20 cellular contexts compared by ENCODE assay signal in genomic region chr4:131061734-131062133, GRCh38.
DNase-seq lines count a peak whose midpoint lies in the region; ATAC-seq and TF ChIP-seq lines count a peak whose summit lies in the region.
"Had no signal": no experiment of that assay in that cellular context is flagged by ENCODE, and none has a peak within 500 bp of the region (broad histone marks: within the 10 kb centered on the region; RNA-seq: fewer than 3 reads in every experiment).

No MANE protein-coding gene starts in this region.

- POLR2A ChIA-PET in naive thymus-derived CD4-positive, alpha-beta T cell (lab: Charles Lee) = no interaction called here

- TF ChIP-seq CTCF in endodermal cell (conservative IDR thresholded peaks at IDR 0.05) (no peak), transverse colon (IDR thresholded peaks at IDR 0.05) (no peak), gastrocnemius medialis (IDR thresholded peaks at IDR 0.05 in 4 of 5, conservative IDR thresholded peaks at IDR 0.05 in 1 of 5) (no peak)

- peaks cover 5% of the 10 kb centered on the region for H3K36me3 Mint-ChIP-seq in endodermal cell (ENCODE audit: low read depth)
- H3K36me3 Mint-ChIP-seq in naive thymus-derived CD4-positive, alpha-beta T cell = peaks cover 0 to 5% (median 0%) of the 10 kb centered on the region in 5 donors
- H3K36me3 Mint-ChIP-seq: CD4-positive, CD25-positive, alpha-beta regulatory T cell; CD8-positive, alpha-beta T cell had no signal

- H3K4me1 ChIP-seq in HUES64 (ENCODE audit: insufficient read depth, low read length) (no peaks in the 10 kb centered on the region), endodermal cell (ENCODE audit: control insufficient read depth, insufficient read depth, low read length) (no peaks in the 10 kb centered on the region), transverse colon (no peaks in the 10 kb centered on the region), gastrocnemius medialis (no peaks in the 10 kb centered on the region)
- H3K4me1 ChIP-seq in naive thymus-derived CD4-positive, alpha-beta T cell (ENCODE audit: control insufficient read depth in 2 of 2, insufficient read depth in 2 of 2, low read length in 2 of 2) = no peaks in the 10 kb centered on the region
- H3K4me1 ChIP-seq: BLaER1, Caco-2 had no signal

- DNase-seq in DMS53 (lab: John Stamatoyannopoulos, UW) (peak; percentile 7), DMS53 treated with DMSO at 0.1 percent for 48 hours (lab: John Stamatoyannopoulos, UW; ENCODE audit: unreplicated experiment) (no peak), endodermal cell (no peak), transverse colon (no peak), gastrocnemius medialis (no peak)
- no peak for DNase-seq in naive thymus-derived CD4-positive, alpha-beta T cell
- DNase-seq: 8988T; Caco-2; CD4-positive, CD25-positive, alpha-beta regulatory T cell; CD8-positive, alpha-beta T cell; DMS79; EL; GDM1; H9 had no signal

- H3K27me3 ChIP-seq in HUES64 (ENCODE audit: insufficient read depth, low read length) (no peaks in the 10 kb centered on the region), endodermal cell (ENCODE audit: control insufficient read depth, insufficient read depth, low read length, poor library complexity, severe bottlenecking) (no peaks in the 10 kb centered on the region), transverse colon (no peaks in the 10 kb centered on the region), gastrocnemius medialis (no peaks in the 10 kb centered on the region)
- no peaks in the 10 kb centered on the region for H3K27me3 ChIP-seq in naive thymus-derived CD4-positive, alpha-beta T cell (ENCODE audit: control insufficient read depth in 2 of 2, insufficient read depth in 2 of 2, low read length in 2 of 2)
- H3K27me3 ChIP-seq: BLaER1 had no signal

- in situ Hi-C loops in transverse colon (cut with MboI; ENCODE audit: low pct_ligation_motif_present in 1 of 4, low pct_unique_long_range_greater_than_20kb in 1 of 4, low sequenced_read_pairs in 3 of 4) (no loop called here), gastrocnemius medialis (cut with MboI; ENCODE audit: low sequenced_read_pairs in 4 of 4) (no loop called here)

- H3K4me1 Mint-ChIP-seq in endodermal cell = no peaks in the 10 kb centered on the region
- H3K4me1 Mint-ChIP-seq in naive thymus-derived CD4-positive, alpha-beta T cell = no peaks in the 10 kb centered on the region
- H3K4me1 Mint-ChIP-seq: B cell; CD4-positive, CD25-positive, alpha-beta regulatory T cell; GM23338; H9 had no signal

- no peak for TF ChIP-seq POLR2A in transverse colon (IDR thresholded peaks at IDR 0.05)
- no peak for TF ChIP-seq POLR2A in gastrocnemius medialis (IDR thresholded peaks at IDR 0.05)

- TF ChIP-seq EP300 in transverse colon (IDR thresholded peaks at IDR 0.05; ENCODE audit: low read depth) = no peak

- no peak overlapping the region for H3K27ac Mint-ChIP-seq in endodermal cell
- no peak overlapping the region for H3K27ac Mint-ChIP-seq in naive thymus-derived CD4-positive, alpha-beta T cell
- H3K27ac Mint-ChIP-seq: B cell; CD4-positive, CD25-positive, alpha-beta regulatory T cell; CD8-positive, alpha-beta T cell; GM23338; H9 had no signal

- no peak overlapping the region for H3K4me3 Mint-ChIP-seq in endodermal cell
- no peak overlapping the region for H3K4me3 Mint-ChIP-seq in naive thymus-derived CD4-positive, alpha-beta T cell
- H3K4me3 Mint-ChIP-seq: B cell; CD4-positive, CD25-positive, alpha-beta regulatory T cell; CD8-positive, alpha-beta T cell; GM23338; H9 had no signal

- H3K9me3 Mint-ChIP-seq in endodermal cell = peaks cover 32% of the 10 kb centered on the region
- H3K9me3 Mint-ChIP-seq in naive thymus-derived CD4-positive, alpha-beta T cell = peaks cover 0 to 17% (median 9%) of the 10 kb centered on the region in 11 donors

- CTCF ChIA-PET in naive thymus-derived CD4-positive, alpha-beta T cell (lab: Charles Lee) = no interaction called here

- H3K36me3 ChIP-seq in HUES64 (ENCODE audit: insufficient read depth, low read length) (peaks cover 6% of the 10 kb centered on the region), endodermal cell (ENCODE audit: control insufficient read depth, insufficient read depth, low read length) (no peaks in the 10 kb centered on the region), transverse colon (no peaks in the 10 kb centered on the region), gastrocnemius medialis (no peaks in the 10 kb centered on the region)
- no peaks in the 10 kb centered on the region for H3K36me3 ChIP-seq in naive thymus-derived CD4-positive, alpha-beta T cell (ENCODE audit: control insufficient read depth in 2 of 3, insufficient read depth in 3 of 3, low read length in 3 of 3)
- H3K36me3 ChIP-seq: BLaER1 had no signal

- peak overlapping the region; percentile 19; the same call in 1 of the 2 replicates for H3K4me3 ChIP-seq in HUES64 (ENCODE audit: low read length)
- peak overlapping the region; percentile 60 for H3K4me3 ChIP-seq in endodermal cell (ENCODE audit: low read length)
- no peak overlapping the region for H3K4me3 ChIP-seq in naive thymus-derived CD4-positive, alpha-beta T cell (ENCODE audit: low read length)
- no peak overlapping the region for H3K4me3 ChIP-seq in transverse colon
- H3K4me3 ChIP-seq in gastrocnemius medialis = no peak overlapping the region
- H3K4me3 ChIP-seq: BLaER1, GM23338 had no signal

- intact Hi-C loops in naive thymus-derived CD4-positive, alpha-beta T cell (cut with micrococcal nuclease) = no loop called here
- intact Hi-C loops in transverse colon (cut with DNase I; ENCODE audit: low total_unique reads) = no loop called here
- intact Hi-C loops in gastrocnemius medialis (cut with DNase I; ENCODE audit: low total_unique reads) = no loop called here

- H3K27me3 Mint-ChIP-seq in endodermal cell (ENCODE audit: insufficient read depth) = no peaks in the 10 kb centered on the region
- no peaks in the 10 kb centered on the region for H3K27me3 Mint-ChIP-seq in naive thymus-derived CD4-positive, alpha-beta T cell
- H3K27me3 Mint-ChIP-seq: B cell; CD4-positive, CD25-positive, alpha-beta regulatory T cell had no signal

- WGBS in HUES64 = no CpG with 5 or more reads among the region's 1 CpG
- WGBS in endodermal cell (ENCODE audit: insufficient coverage in 1 of 2, insufficient read length in 1 of 2), 2 experiments = 60% methylated on average over 1 of the region's 1 CpG; no CpG with 5 or more reads in 1 of the 2 experiments
- 76% methylated on average over 1 of the region's 1 CpG; no CpG with 5 or more reads in 1 of the 2 donors for WGBS in transverse colon (ENCODE audit: low coverage in 1 of 2), 2 donors

- H3K27ac ChIP-seq in HUES64 (ENCODE audit: low read depth, low read length) (no peak overlapping the region), endodermal cell (ENCODE audit: low read depth, low read length) (no peak overlapping the region), transverse colon (no peak overlapping the region), gastrocnemius medialis (no peak overlapping the region)
- no peak overlapping the region for H3K27ac ChIP-seq in naive thymus-derived CD4-positive, alpha-beta T cell (ENCODE audit: low read depth, low read length)
- H3K27ac ChIP-seq: BLaER1, C4-2B had no signal

- H3K9me3 ChIP-seq in HUES64 (ENCODE audit: insufficient read depth, low read depth, low read length) (peaks cover 50% of the 10 kb centered on the region), endodermal cell (ENCODE audit: control insufficient read depth, low read length) (peaks cover 42% of the 10 kb centered on the region), transverse colon (peaks cover 5 to 9% of the 10 kb centered on the region in 2 donors), gastrocnemius medialis (no peaks in the 10 kb centered on the region)
- peaks cover 0 to 10% (median 0%) of the 10 kb centered on the region in 3 experiments for H3K9me3 ChIP-seq in naive thymus-derived CD4-positive, alpha-beta T cell (ENCODE audit: control insufficient read depth in 2 of 3, low read length in 3 of 3)

- no peak overlapping the region for H3K9ac ChIP-seq in HUES64 (ENCODE audit: low read depth, low read length)
- no peak overlapping the region for H3K9ac ChIP-seq in endodermal cell (ENCODE audit: extremely low read depth, low read length, poor library complexity, severe bottlenecking)
- H3K9ac ChIP-seq: BLaER1 had no signal

- no peak for ATAC-seq in naive thymus-derived CD4-positive, alpha-beta T cell
- ATAC-seq in gastrocnemius medialis = no peak
- ATAC-seq: CD8-positive, alpha-beta T cell; GM23338; HCT116 had no signal

Comparison
In these comparisons a context has a peak if more than half of its experiments do, and no peak if none do; other contexts are left out.
1. H3K4me3 ChIP-seq: peak in HUES64 (single experiment) and endodermal cell (single experiment); none in naive thymus-derived CD4-positive, alpha-beta T cell (single experiment), transverse colon (0 of 4) and gastrocnemius medialis (0 of 4).